ENCODE assay signal across 11 cellular contexts in the genomic region with DNA sequence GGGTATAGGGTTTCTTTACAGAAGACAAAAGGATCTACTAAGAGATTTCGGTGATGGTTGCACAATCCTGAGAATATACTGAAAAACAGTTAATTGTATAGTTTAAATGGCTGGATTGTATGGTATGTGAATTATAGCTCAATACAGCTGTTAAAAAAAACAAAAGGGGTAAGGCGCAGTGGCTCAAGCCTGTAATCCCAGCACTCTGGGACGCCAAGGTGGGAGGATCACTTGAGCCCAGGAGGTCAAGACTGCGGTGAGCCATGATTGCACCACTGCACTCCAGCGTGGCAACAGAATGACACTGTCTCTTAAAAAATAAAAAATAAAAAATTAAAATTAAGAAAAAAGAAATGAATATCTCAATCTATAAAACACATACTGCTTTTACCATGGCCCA. TPM values are rescaled to one million over a fixed set of nuclear protein-coding genes. Genes with fewer than 3 reads are reported as not detected.
DNase-seq lines count a peak whose midpoint lies in the region; ATAC-seq and TF ChIP-seq lines count a peak whose summit lies in the region.
"Had no signal": no experiment of that assay in that cellular context is flagged by ENCODE, and none has a peak within 500 bp of the region (broad histone marks: within the 10 kb centered on the region; RNA-seq: fewer than 3 reads in every experiment).

No MANE protein-coding gene starts in this region.

- TF ChIP-seq CTCF in CD4-positive, alpha-beta T cell (IDR thresholded peaks at IDR 0.05): no peak
- no peak for TF ChIP-seq CTCF in NB4 (IDR thresholded peaks at IDR 0.05; ENCODE audit: low read depth, low read length)
- TF ChIP-seq CTCF in chondrocyte (IDR thresholded peaks at IDR 0.05): no peak
- TF ChIP-seq CTCF in osteocyte (IDR thresholded peaks at IDR 0.05): no peak
- TF ChIP-seq CTCF in mucosa of descending colon (IDR thresholded peaks at IDR 0.05): no peak

- H3K4me3 ChIP-seq in NB4 (ENCODE audit: low read depth, low read length) (no peak overlapping the region), mucosa of descending colon (no peak overlapping the region)
- H3K4me3 ChIP-seq: BLaER1, neural progenitor cell had no signal

- H3K4me3 Mint-ChIP-seq in CD4-positive, alpha-beta T cell: peak overlapping the region; percentile 76
- H3K4me3 Mint-ChIP-seq in chondrocyte (ENCODE audit: unreplicated experiment): no peak overlapping the region
- no peak overlapping the region for H3K4me3 Mint-ChIP-seq in osteocyte (ENCODE audit: unreplicated experiment)
- H3K4me3 Mint-ChIP-seq: neural progenitor cell had no signal

- no peak for TF ChIP-seq POLR2A in NB4 (IDR thresholded peaks at IDR 0.05; ENCODE audit: extremely low read depth, insufficient read length)

- intact Hi-C loops in CD4-positive, alpha-beta T cell (cut with DNase I, micrococcal nuclease): loop anchor here in 1 of 2 experiments (5.0 kb wide), 1 partner anchor 46 kb away; a partner anchor contains a TSS
- intact Hi-C loops in mucosa of descending colon (cut with DNase I, micrococcal nuclease): no loop called here

- peak overlapping the region; percentile 51 for H3K27ac ChIP-seq in CD4-positive, alpha-beta T cell (ENCODE audit: low read depth, low read length)
- H3K27ac ChIP-seq: neural progenitor cell had no signal

- ATAC-seq in CD4-positive, alpha-beta T cell (ENCODE audit: poor library complexity): no peak
- ATAC-seq in HG02884 (IDR thresholded peaks at IDR 0.05; ENCODE audit: unreplicated experiment): no peak
- no peak for ATAC-seq in mucosa of descending colon

- no peak for DNase-seq in CD4-positive, alpha-beta T cell
- DNase-seq in NB4 (ENCODE audit: low read depth) (peak; percentile 61), chondrocyte (ENCODE audit: low spot score) (no peak), osteocyte (ENCODE audit: extremely low spot score, unreplicated experiment) (no peak), epidermal melanocyte (ENCODE audit: insufficient read length, low spot score) (no peak), mucosa of descending colon (no peak), GM19240 (ENCODE audit: insufficient read length, low spot score) (no peak)
- DNase-seq: NCI-H345 had no signal

- no peaks in the 10 kb centered on the region for H3K9me3 Mint-ChIP-seq in CD4-positive, alpha-beta T cell
- H3K9me3 Mint-ChIP-seq in chondrocyte (ENCODE audit: low read depth): no peaks in the 10 kb centered on the region
- H3K9me3 Mint-ChIP-seq in osteocyte (ENCODE audit: unreplicated experiment): no peaks in the 10 kb centered on the region

- H3K27me3 Mint-ChIP-seq in CD4-positive, alpha-beta T cell: no peaks in the 10 kb centered on the region
- H3K27me3 Mint-ChIP-seq in chondrocyte (ENCODE audit: low read depth) (no peaks in the 10 kb centered on the region), osteocyte (ENCODE audit: unreplicated experiment) (no peaks in the 10 kb centered on the region)

- CTCF ChIA-PET in CD4-positive, alpha-beta T cell (lab: Charles Lee): interaction anchor here (1.3 to 1.9 kb wide), 2 partner anchors 13 to 166 kb away, joined by 3 to 6 read pairs; no protein-coding TSS in a partner anchor

- no peaks in the 10 kb centered on the region for H3K36me3 ChIP-seq in mucosa of descending colon (ENCODE audit: low read depth)
- H3K36me3 ChIP-seq: neural progenitor cell had no signal

- peaks cover 75% of the 10 kb centered on the region for H3K36me3 Mint-ChIP-seq in CD4-positive, alpha-beta T cell (ENCODE audit: low read depth)
- H3K36me3 Mint-ChIP-seq in chondrocyte (ENCODE audit: low read depth): peaks cover 4% of the 10 kb centered on the region
- H3K36me3 Mint-ChIP-seq in osteocyte (ENCODE audit: unreplicated experiment): peaks cover 30% of the 10 kb centered on the region

- H3K27me3 ChIP-seq in CD4-positive, alpha-beta T cell (ENCODE audit: control insufficient read depth, insufficient read depth, low read length): no peaks in the 10 kb centered on the region
- H3K27me3 ChIP-seq: BLaER1, neural progenitor cell had no signal

- peaks cover 22% of the 10 kb centered on the region for H3K4me1 ChIP-seq in mucosa of descending colon (ENCODE audit: low read depth)

- H3K27ac Mint-ChIP-seq in CD4-positive, alpha-beta T cell: peak overlapping the region; percentile 97
- H3K27ac Mint-ChIP-seq in chondrocyte (ENCODE audit: unreplicated experiment) (peak overlapping the region; percentile 25), osteocyte (ENCODE audit: unreplicated experiment) (peak overlapping the region; percentile 70)
- H3K27ac Mint-ChIP-seq: neural progenitor cell had no signal

- peaks cover 93% of the 10 kb centered on the region for H3K4me1 Mint-ChIP-seq in CD4-positive, alpha-beta T cell (ENCODE audit: low read depth)
- peaks cover 67% of the 10 kb centered on the region for H3K4me1 Mint-ChIP-seq in chondrocyte (ENCODE audit: low read depth)
- H3K4me1 Mint-ChIP-seq in osteocyte (ENCODE audit: unreplicated experiment): peaks cover 87% of the 10 kb centered on the region

- POLR2A ChIA-PET in CD4-positive, alpha-beta T cell (lab: Charles Lee): interaction anchor here (1.6 to 12.1 kb wide), 5 partner anchors 12 to 32 kb away, joined by 4 to 256 read pairs (median 8); a partner anchor contains a TSS

- H3K9me3 ChIP-seq in CD4-positive, alpha-beta T cell (ENCODE audit: control insufficient read depth, low read length): no peaks in the 10 kb centered on the region
- no peaks in the 10 kb centered on the region for H3K9me3 ChIP-seq in mucosa of descending colon

RNA-seq across cellular contexts. Expression of a gene that starts 18.5 kb away (rescaled TPM):
- 100 to 1,000 TPM; 106 to 112 TPM for total RNA-seq in CD4-positive, alpha-beta T cell
- 87.4 to 108 TPM (median 104 TPM) in 3 replicates for total RNA-seq in chondrocyte
- total RNA-seq in osteocyte: 146 and 156 TPM in 2 replicates
- total RNA-seq in mucosa of descending colon: 10 to 100 TPM; 66.8 to 89.3 (median 69.0) TPM

RNA-seq across cellular contexts. Expression of a gene that starts 45.5 kb away (rescaled TPM):
- 10 to 100 TPM; 12.9 to 14.1 TPM for total RNA-seq in CD4-positive, alpha-beta T cell
- total RNA-seq in chondrocyte (17.6 to 25.4 TPM (median 18.9 TPM) in 3 replicates), osteocyte (23.7 and 24.8 TPM in 2 replicates), mucosa of descending colon (10 to 100 TPM; 19.2 to 31.6 (median 30.8) TPM)

Comparison
In these comparisons a context has a peak if more than half of its experiments do, and no peak if none do; other contexts are left out.
1. H3K27ac Mint-ChIP-seq: peak in every context shown above with its lines; median percentile 97 in CD4-positive, alpha-beta T cell; 70 in osteocyte; 25 in chondrocyte.